1 cellular context compared by ENCODE assay signal in the genomic region with DNA sequence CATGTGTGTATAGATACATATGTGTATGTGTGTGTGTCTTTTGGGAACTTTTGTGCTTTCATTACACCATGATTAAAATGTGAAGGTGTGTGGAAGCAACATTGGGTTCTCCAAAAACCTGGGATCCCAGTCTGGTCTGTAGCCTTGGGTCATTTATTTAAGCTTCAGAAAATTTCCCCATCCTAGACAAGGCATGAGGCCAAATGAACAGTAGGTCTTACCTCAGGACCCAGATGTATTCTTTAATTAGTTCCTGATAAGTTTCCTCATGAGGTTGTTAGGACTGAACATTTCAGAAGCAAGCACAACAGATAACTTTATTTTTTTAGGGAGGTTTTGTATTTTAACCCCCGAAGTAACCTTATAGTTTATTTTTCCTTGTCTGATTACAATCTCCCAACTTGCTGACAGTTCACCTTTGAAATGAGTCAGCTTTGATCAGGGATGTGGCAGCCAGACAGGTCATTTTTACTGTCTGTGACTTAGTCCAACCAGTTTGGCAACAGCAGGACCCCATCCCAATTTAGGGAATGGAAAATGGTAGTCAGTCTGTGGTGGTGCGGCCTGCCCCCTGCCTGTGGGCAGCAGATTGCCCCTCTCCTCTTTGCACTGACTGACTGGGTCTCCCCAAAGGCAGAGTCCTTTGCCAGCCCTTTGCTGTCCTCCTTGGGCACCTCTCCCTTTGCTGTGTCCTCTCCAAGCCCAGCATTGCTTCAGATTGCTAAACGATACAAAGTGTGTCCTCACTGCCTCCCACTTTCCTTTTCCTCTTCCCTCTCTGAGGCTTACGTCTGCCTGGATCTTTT.
TF ChIP-seq lines count a peak whose summit lies in the region.

No MANE protein-coding gene starts in this region.

TF ChIP-seq in H1, 55 proteins besides CTCF, POLR2A, EP300 and RAD21:
- TF ChIP-seq BCL11A (IDR thresholded peaks at IDR 0.05; ENCODE audit: low read depth in 2 of 2, low read length in 2 of 2) (no peak), RFX5 (IDR thresholded peaks at IDR 0.05; ENCODE audit: borderline replicate concordance, low read depth, low read length) (no peak), YY1 (IDR thresholded peaks at IDR 0.05; ENCODE audit: low read depth, low read length) (0 out of 2 replicates have a peak, but pooled peaks have one; percentile 51)
- TF ChIP-seq, protein P1, sequence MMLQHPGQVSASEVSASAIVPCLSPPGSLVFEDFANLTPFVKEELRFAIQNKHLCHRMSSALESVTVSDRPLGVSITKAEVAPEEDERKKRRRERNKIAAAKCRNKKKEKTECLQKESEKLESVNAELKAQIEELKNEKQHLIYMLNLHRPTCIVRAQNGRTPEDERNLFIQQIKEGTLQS (IDR thresholded peaks at IDR 0.05; ENCODE audit: insufficient read depth, low read depth, low read length): no peak
